In genomic region chr6:7106752-7107577, GRCh38 we compare ENCODE assay signal across 8 cellular contexts. TPM values are rescaled to one million over a fixed set of nuclear protein-coding genes. Genes with fewer than 3 reads are reported as not detected.
DNase-seq lines count a peak whose midpoint lies in the region; ATAC-seq and TF ChIP-seq lines count a peak whose summit lies in the region.

No MANE protein-coding gene starts in this region.

- H3K27ac ChIP-seq in 22Rv1: peak overlapping the region; percentile 80
- peak overlapping the region; percentile 77 to 97 (median 89) for H3K27ac ChIP-seq in adrenal gland
- H3K27ac ChIP-seq in iPS-20b (ENCODE audit: low read length): no peak overlapping the region

- H3K4me3 ChIP-seq in adrenal gland: peak overlapping the region; percentile 66 to 87 (median 84)
- peak overlapping the region; percentile 90 for H3K4me3 ChIP-seq in iPS-20b (ENCODE audit: low read length)

- TF ChIP-seq CTCF in 22Rv1 (IDR thresholded peaks at IDR 0.05) (no peak), adrenal gland (IDR thresholded peaks at IDR 0.05) (peak in 5 of 6 experiments; percentile 26 to 54 (median 39))

- DNase-seq in T-cell (peak; percentile 36 to 74 (median 61)), adrenal gland (peak; percentile 32 to 63 (median 55)), NCI-H510A (lab: John Stamatoyannopoulos, UW) (no peak)
- DNase-seq in stimulated activated CD4-positive, alpha-beta T cell treated with anti-CD3 and anti-CD28 coated beads, Interleukin-1b, Interleukin-23, amount 100 ng/mL, for 4 hours (ENCODE audit: low read depth in 2 of 2): peak; percentile 52 to 57

- CTCF ChIA-PET in T-cell (lab: Charles Lee): interaction anchor here (0.8 to 1.7 kb wide), 6 partner anchors 10 to 385 kb away, joined by 3 to 6 read pairs (median 5); no protein-coding TSS in a partner anchor

- H3K4me3 Mint-ChIP-seq in T-cell: peak overlapping the region; percentile 92 to 96 (median 95)

- H3K36me3 ChIP-seq in adrenal gland (replicated peaks in 1 of 2): no peaks in the 10 kb centered on the region
- H3K36me3 ChIP-seq in iPS-20b (ENCODE audit: insufficient read depth, low read depth, low read length): no peaks in the 10 kb centered on the region

- H3K9ac ChIP-seq in iPS-20b (ENCODE audit: low read depth, low read length): no peak overlapping the region

- TF ChIP-seq POLR2A in adrenal gland (IDR thresholded peaks at IDR 0.05): peak in 1 of 2 donors; percentile 13

- WGBS in adrenal gland, 4 donors: 1 to 4% (median 3%) methylated on average over 29 to 66 of the region's 66 CpGs

- H3K9me3 ChIP-seq in adrenal gland (replicated peaks in 1 of 3) (no peaks in the 10 kb centered on the region), iPS-20b (ENCODE audit: insufficient read depth, low read depth, low read length) (no peaks in the 10 kb centered on the region)

- H3K9me3 Mint-ChIP-seq in T-cell: no peaks in the 10 kb centered on the region

- H3K27ac Mint-ChIP-seq in T-cell: peak overlapping the region; percentile 93 to 94

- POLR2A ChIA-PET in T-cell (lab: Charles Lee): interaction anchor here in 1 of 2 donors (0.7 kb wide), 1 partner anchor 55 kb away, joined by 3 read pairs; no protein-coding TSS in a partner anchor

- ATAC-seq in GM18519 (IDR thresholded peaks at IDR 0.05; ENCODE audit: low FRiP score, unreplicated experiment): peak; percentile 9
- ATAC-seq in HG03095 (IDR thresholded peaks at IDR 0.05; ENCODE audit: unreplicated experiment): peak; percentile 25
- ATAC-seq in T-cell (replicated peaks in 1 of 4): peak; percentile 55 to 67 (median 59)

- H3K4me1 ChIP-seq in adrenal gland (replicated peaks in 1 of 2) (peaks cover 0 to 25% of the 10 kb centered on the region in 2 donors), iPS-20b (ENCODE audit: insufficient read depth, low read length) (peaks cover 12% of the 10 kb centered on the region)

- intact Hi-C loops in adrenal gland (cut with DNase I): loop anchor here in 1 of 2 donors (5.0 to 10.0 kb wide), 2 partner anchors 52 to 135 kb away; no protein-coding TSS in a partner anchor

- H3K4me1 Mint-ChIP-seq in T-cell: peaks cover 33% of the 10 kb centered on the region in 3 donors

- no peaks in the 10 kb centered on the region for H3K27me3 ChIP-seq in adrenal gland
- H3K27me3 ChIP-seq in iPS-20b (ENCODE audit: insufficient read depth, low read length): peaks cover 50% of the 10 kb centered on the region

- no peaks in the 10 kb centered on the region for H3K27me3 Mint-ChIP-seq in T-cell

- H3K36me3 Mint-ChIP-seq in T-cell: no peaks in the 10 kb centered on the region

RNA-seq across cellular contexts. Expression of gene RREB1, which starts 0.8 kb away (rescaled TPM):
- total RNA-seq in T-cell: 10 to 100 TPM; 38.1 to 50.1 (median 39.6) TPM
- total RNA-seq in adrenal gland: 10 to 100 TPM; 45.9 to 79.5 (median 58.3) TPM
- 10 to 100 TPM in 2 of 3 donors, 1 to 10 TPM in 1; 8.0 to 24.2 (median 20.6) TPM for polyA plus RNA-seq in adrenal gland

Comparison
In these comparisons a context has a peak if more than half of its experiments do, and no peak if none do; other contexts are left out.
1. ATAC-seq: peak in every context shown above with its lines; median percentile 59 in T-cell; 25 in HG03095; 9 in GM18519.